Comparison of ENCODE assay signal across 10 cellular contexts in genomic region chr15:57554063-57554820, GRCh38. TPM values are rescaled to one million over a fixed set of nuclear protein-coding genes. Genes with fewer than 3 reads are reported as not detected.
DNase-seq lines count a peak whose midpoint lies in the region; ATAC-seq and TF ChIP-seq lines count a peak whose summit lies in the region.
"Had no signal": no experiment of that assay in that cellular context is flagged by ENCODE, and none has a peak within 500 bp of the region (broad histone marks: within the 10 kb centered on the region; RNA-seq: fewer than 3 reads in every experiment).

No MANE protein-coding gene starts in this region.

- peak overlapping the region; percentile 18 for H2AFZ ChIP-seq in hepatocyte

- DNase-seq in NCI-H1694 (lab: John Stamatoyannopoulos, UW) (peak; percentile 76), adipocyte (ENCODE audit: low read depth) (peak; percentile 11), hepatocyte (ENCODE audit: low spot score) (peak; percentile 48), substantia nigra (lab: John Stamatoyannopoulos, UW) (peak in 19 of 49 donors; percentile 9 to 52 (median 31)), middle frontal gyrus (ENCODE audit: extremely low spot score, low spot score) (no peak)
- DNase-seq in activated CD4-positive, alpha-beta T cell treated with anti-CD3 and anti-CD28 coated beads for 1 hour: no peak
- DNase-seq: activated T-cell treated with anti-CD3 and anti-CD28 coated beads, Interleukin-2, amount 50 U/mL, for 24 hours; stimulated activated CD4-positive, alpha-beta T cell treated with anti-CD3 and anti-CD28 coated beads, Interleukin-4, amount 100 ng/mL, for 4 hours; SW 1271 had no signal

- H3K9me3 ChIP-seq in adipocyte (ENCODE audit: control insufficient read depth, low read length) (no peaks in the 10 kb centered on the region), hepatocyte (ENCODE audit: low read depth) (no peaks in the 10 kb centered on the region)

- H3K4me3 ChIP-seq in adipocyte (ENCODE audit: low read length) (no peak overlapping the region), hepatocyte (no peak overlapping the region)

- H3K4me1 ChIP-seq in adipocyte (ENCODE audit: control insufficient read depth, insufficient read depth, low read length): no peaks in the 10 kb centered on the region
- peaks cover 53% of the 10 kb centered on the region for H3K4me1 ChIP-seq in hepatocyte (ENCODE audit: insufficient read depth)

- no peak for TF ChIP-seq CTCF in hepatocyte (IDR thresholded peaks at IDR 0.05; ENCODE audit: poor library complexity)

- no peaks in the 10 kb centered on the region for H3K9me2 ChIP-seq in hepatocyte (replicated peaks; ENCODE audit: insufficient read depth)

- H3K79me2 ChIP-seq in hepatocyte: no peaks in the 10 kb centered on the region

- no peaks in the 10 kb centered on the region for H3K36me3 ChIP-seq in adipocyte (ENCODE audit: control insufficient read depth, insufficient read depth, low read length, severe bottlenecking)
- no peaks in the 10 kb centered on the region for H3K36me3 ChIP-seq in hepatocyte (replicated peaks; ENCODE audit: insufficient read depth, low read depth)

- peak overlapping the region; percentile 52 for H3K4me2 ChIP-seq in hepatocyte

- no peak for ATAC-seq in HG03342 (IDR thresholded peaks at IDR 0.05; ENCODE audit: unreplicated experiment)

- H4K20me1 ChIP-seq in hepatocyte (ENCODE audit: insufficient read depth, poor library complexity, severe bottlenecking): no peaks in the 10 kb centered on the region

- no peak overlapping the region for H3K9ac ChIP-seq in adipocyte (ENCODE audit: low read length)

- WGBS in hepatocyte (ENCODE audit: low lambda C conversion rate, missing lambda C conversion rate): 58% methylated on average over 10 of the region's 10 CpGs

- H3K27me3 ChIP-seq in adipocyte (replicated peaks; ENCODE audit: control insufficient read depth, insufficient read depth, low read length) (peaks cover 5% of the 10 kb centered on the region), hepatocyte (no peaks in the 10 kb centered on the region)

- H3K27ac ChIP-seq in hepatocyte (peak overlapping the region; percentile 97), substantia nigra (ENCODE audit: low read depth, low read length, poor library complexity, severe bottlenecking) (peak overlapping the region; percentile 13)

RNA-seq across cellular contexts. Expression of gene MYZAP, which starts 37.5 kb away (rescaled TPM):
- 15.5 and 20.3 TPM in 2 replicates for total RNA-seq in hepatocyte
- polyA plus RNA-seq in hepatocyte: 12.0 and 17.0 TPM in 2 replicates

Comparison
In these comparisons a context has a peak if more than half of its experiments do, and no peak if none do; other contexts are left out.
1. DNase-seq: peak in NCI-H1694 (single experiment), adipocyte (single experiment) and hepatocyte (single experiment); none in activated CD4-positive, alpha-beta T cell treated with anti-CD3 and anti-CD28 coated beads for 1 hour (single experiment) and middle frontal gyrus (single experiment).